ENCODE assay signal across 23 cellular contexts in the genomic region with DNA sequence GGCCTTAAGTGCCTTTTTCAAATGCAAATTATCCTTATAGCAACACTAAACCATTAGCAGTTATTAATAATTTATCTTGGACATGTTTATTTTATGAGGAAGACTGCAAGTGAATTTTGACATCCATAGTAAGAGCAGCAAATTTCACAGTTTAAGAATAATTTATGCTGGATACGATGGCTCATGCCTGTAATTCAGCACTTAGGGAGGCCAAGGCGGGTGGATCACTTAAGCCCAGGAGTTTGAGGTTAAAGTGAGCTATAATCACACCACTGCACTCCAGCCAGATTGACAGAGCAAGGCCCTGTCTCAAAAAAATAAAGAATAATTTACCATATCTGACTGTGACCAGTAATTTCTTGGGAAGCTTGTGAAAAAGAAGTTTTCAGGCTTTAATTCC.
DNase-seq lines count a peak whose midpoint lies in the region; ATAC-seq and TF ChIP-seq lines count a peak whose summit lies in the region.
"Had no signal": no experiment of that assay in that cellular context is flagged by ENCODE, and none has a peak within 500 bp of the region (broad histone marks: within the 10 kb centered on the region; RNA-seq: fewer than 3 reads in every experiment).

No MANE protein-coding gene starts in this region.

- TF ChIP-seq CTCF in brain microvascular endothelial cell (IDR thresholded peaks at IDR 0.05; ENCODE audit: low read depth, low read length, missing control alignments) (no peak), chondrocyte (IDR thresholded peaks at IDR 0.05) (no peak)

- H3K27me3 Mint-ChIP-seq in stimulated activated naive B cell treated with anti-CD40 and anti-IgM and Interleukin-4, amounts not matched to agents 10 μg/mL and 1 μg/mL and 100 μg/mL, for 72 hours: no peaks in the 10 kb centered on the region
- H3K27me3 Mint-ChIP-seq in chondrocyte (ENCODE audit: low read depth): no peaks in the 10 kb centered on the region
- H3K27me3 Mint-ChIP-seq in naive thymus-derived CD4-positive, alpha-beta T cell: peaks cover 0 to 12% (median 0%) of the 10 kb centered on the region in 5 donors
- H3K27me3 Mint-ChIP-seq: natural killer cell treated with Interleukin-12 subunit alpha and Interleukin-12 subunit beta and Interleukin-15 and Interleukin-18, amount 100 ng/mL, for 72 hours; stimulated activated naive CD8-positive, alpha-beta T cell treated with anti-CD3 and anti-CD28 coated beads, Interleukin-15, Interleukin-2, amounts not matched to agents 100 ng/mL and 50 ng/mL, for 24 hours had no signal

- H2AFZ ChIP-seq in ACC112 (ENCODE audit: low read length, unreplicated experiment): peak overlapping the region; percentile 5

- H3K4me1 Mint-ChIP-seq in stimulated activated naive B cell treated with anti-CD40 and anti-IgM and Interleukin-4, amounts not matched to agents 10 μg/mL and 1 μg/mL and 100 μg/mL, for 72 hours: no peaks in the 10 kb centered on the region
- H3K4me1 Mint-ChIP-seq in chondrocyte (ENCODE audit: low read depth): peaks cover 52% of the 10 kb centered on the region
- no peaks in the 10 kb centered on the region for H3K4me1 Mint-ChIP-seq in naive thymus-derived CD4-positive, alpha-beta T cell
- H3K4me1 Mint-ChIP-seq: activated CD4-positive, alpha-beta T cell treated with anti-CD3 and anti-CD28 coated beads for 36 hours; T-helper 17 cell had no signal

- no peaks in the 10 kb centered on the region for H3K79me2 ChIP-seq in ACC112 (ENCODE audit: control insufficient read depth, insufficient read depth, low read length, unreplicated experiment)

- in situ Hi-C loops in brain microvascular endothelial cell (cut with HindIII; ENCODE audit: low pct_ligation_motif_present, low sequenced_read_pairs): no loop called here

- CTCF ChIA-PET in naive thymus-derived CD4-positive, alpha-beta T cell (lab: Charles Lee): no interaction called here

- H3K27ac ChIP-seq in ACC112 (ENCODE audit: low read depth, low read length) (peak overlapping the region; percentile 35; the same call in 1 of the 2 replicates), brain microvascular endothelial cell (peak overlapping the region; percentile 38)
- H3K27ac ChIP-seq in naive thymus-derived CD4-positive, alpha-beta T cell (ENCODE audit: low read depth, low read length): no peak overlapping the region
- H3K27ac ChIP-seq: cardiac muscle cell, HL-60, pancreas, Peyer's patch had no signal

- no peaks in the 10 kb centered on the region for H3K27me3 ChIP-seq in ACC112 (ENCODE audit: insufficient read depth, low read length)
- no peaks in the 10 kb centered on the region for H3K27me3 ChIP-seq in brain microvascular endothelial cell (replicated peaks)
- H3K27me3 ChIP-seq in naive thymus-derived CD4-positive, alpha-beta T cell (ENCODE audit: control insufficient read depth in 2 of 2, insufficient read depth in 2 of 2, low read length in 2 of 2): no peaks in the 10 kb centered on the region
- H3K27me3 ChIP-seq: cardiac muscle cell, pancreas, Peyer's patch had no signal

- no peak overlapping the region for H3K27ac Mint-ChIP-seq in stimulated activated naive B cell treated with anti-CD40 and anti-IgM and Interleukin-4, amounts not matched to agents 10 μg/mL and 1 μg/mL and 100 μg/mL, for 72 hours
- no peak overlapping the region for H3K27ac Mint-ChIP-seq in chondrocyte (ENCODE audit: unreplicated experiment)
- no peak overlapping the region for H3K27ac Mint-ChIP-seq in naive thymus-derived CD4-positive, alpha-beta T cell
- H3K27ac Mint-ChIP-seq: activated CD4-positive, alpha-beta T cell treated with anti-CD3 and anti-CD28 coated beads for 36 hours; natural killer cell treated with Interleukin-12 subunit alpha and Interleukin-12 subunit beta and Interleukin-15 and Interleukin-18, amount 100 ng/mL, for 72 hours; stimulated activated naive CD8-positive, alpha-beta T cell treated with anti-CD3 and anti-CD28 coated beads, Interleukin-15, Interleukin-2, amounts not matched to agents 100 ng/mL and 50 ng/mL, for 24 hours; T-helper 17 cell had no signal

- POLR2A ChIA-PET in naive thymus-derived CD4-positive, alpha-beta T cell (lab: Charles Lee): no interaction called here

- ATAC-seq in stimulated activated naive B cell treated with anti-CD40 and anti-IgM and Interleukin-4, amounts not matched to agents 10 μg/mL and 1 μg/mL and 100 μg/mL, for 72 hours (replicated peaks): no peak
- ATAC-seq in naive thymus-derived CD4-positive, alpha-beta T cell: no peak
- ATAC-seq: activated CD4-positive, alpha-beta T cell treated with anti-CD3 and anti-CD28 coated beads for 36 hours; natural killer cell treated with Interleukin-12 subunit alpha and Interleukin-12 subunit beta and Interleukin-15 and Interleukin-18, amount 100 ng/mL, for 72 hours; right cardiac atrium; T-helper 17 cell had no signal

- H3K4me3 ChIP-seq in ACC112 (ENCODE audit: low read depth, low read length) (no peak overlapping the region), brain microvascular endothelial cell (ENCODE audit: low read depth, low read length) (no peak overlapping the region)
- H3K4me3 ChIP-seq in naive thymus-derived CD4-positive, alpha-beta T cell (ENCODE audit: low read length): no peak overlapping the region
- H3K4me3 ChIP-seq: cardiac muscle cell, HAP-1, pancreas, Peyer's patch had no signal

- no peak overlapping the region for H3K4me3 Mint-ChIP-seq in stimulated activated naive B cell treated with anti-CD40 and anti-IgM and Interleukin-4, amounts not matched to agents 10 μg/mL and 1 μg/mL and 100 μg/mL, for 72 hours
- H3K4me3 Mint-ChIP-seq in chondrocyte (ENCODE audit: unreplicated experiment): no peak overlapping the region
- H3K4me3 Mint-ChIP-seq in naive thymus-derived CD4-positive, alpha-beta T cell: no peak overlapping the region
- H3K4me3 Mint-ChIP-seq: activated CD4-positive, alpha-beta T cell treated with anti-CD3 and anti-CD28 coated beads for 36 hours; natural killer cell treated with Interleukin-12 subunit alpha and Interleukin-12 subunit beta and Interleukin-15 and Interleukin-18, amount 100 ng/mL, for 72 hours; stimulated activated naive CD8-positive, alpha-beta T cell treated with anti-CD3 and anti-CD28 coated beads, Interleukin-15, Interleukin-2, amounts not matched to agents 100 ng/mL and 50 ng/mL, for 24 hours; T-helper 17 cell had no signal

- H3K4me1 ChIP-seq in ACC112 (ENCODE audit: control insufficient read depth, insufficient read depth, low read length, unreplicated experiment): peaks cover 38% of the 10 kb centered on the region
- no peaks in the 10 kb centered on the region for H3K4me1 ChIP-seq in naive thymus-derived CD4-positive, alpha-beta T cell (ENCODE audit: control insufficient read depth in 2 of 2, insufficient read depth in 2 of 2, low read length in 2 of 2)
- H3K4me1 ChIP-seq: Caco-2, HAP-1, pancreas, Peyer's patch had no signal

- no peaks in the 10 kb centered on the region for H3K9me3 ChIP-seq in naive thymus-derived CD4-positive, alpha-beta T cell (ENCODE audit: control insufficient read depth in 2 of 3, low read length in 3 of 3)
- H3K9me3 ChIP-seq: Caco-2, HAP-1, pancreas, Peyer's patch had no signal

- H3K9me3 Mint-ChIP-seq in stimulated activated naive B cell treated with anti-CD40 and anti-IgM and Interleukin-4, amounts not matched to agents 10 μg/mL and 1 μg/mL and 100 μg/mL, for 72 hours: no peaks in the 10 kb centered on the region
- H3K9me3 Mint-ChIP-seq in chondrocyte (ENCODE audit: low read depth): no peaks in the 10 kb centered on the region
- H3K9me3 Mint-ChIP-seq in naive thymus-derived CD4-positive, alpha-beta T cell: no peaks in the 10 kb centered on the region
- H3K9me3 Mint-ChIP-seq: stimulated activated naive CD8-positive, alpha-beta T cell treated with anti-CD3 and anti-CD28 coated beads, Interleukin-15, Interleukin-2, amounts not matched to agents 100 ng/mL and 50 ng/mL, for 24 hours had no signal

- intact Hi-C loops in naive thymus-derived CD4-positive, alpha-beta T cell (cut with micrococcal nuclease): no loop called here

- H3K36me3 Mint-ChIP-seq in stimulated activated naive B cell treated with anti-CD40 and anti-IgM and Interleukin-4, amounts not matched to agents 10 μg/mL and 1 μg/mL and 100 μg/mL, for 72 hours: no peaks in the 10 kb centered on the region
- H3K36me3 Mint-ChIP-seq in chondrocyte (ENCODE audit: low read depth): no peaks in the 10 kb centered on the region
- H3K36me3 Mint-ChIP-seq in naive thymus-derived CD4-positive, alpha-beta T cell: no peaks in the 10 kb centered on the region
- H3K36me3 Mint-ChIP-seq: natural killer cell treated with Interleukin-12 subunit alpha and Interleukin-12 subunit beta and Interleukin-15 and Interleukin-18, amount 100 ng/mL, for 72 hours had no signal

- DNase-seq in M059J (ENCODE audit: low read depth) (peak; percentile 49), brain microvascular endothelial cell (no peak), myocyte (ENCODE audit: low read depth) (peak; percentile 66), chondrocyte (ENCODE audit: low spot score) (no peak), dedifferentiated amniotic fluid mesenchymal stem cell (ENCODE audit: extremely low spot score) (no peak)
- DNase-seq in stimulated activated naive B cell treated with anti-CD40 and anti-IgM and Interleukin-4, amounts not matched to agents 10 μg/mL and 1 μg/mL and 100 μg/mL, for 72 hours: no peak
- no peak for DNase-seq in naive thymus-derived CD4-positive, alpha-beta T cell
- DNase-seq: activated CD4-positive, alpha-beta T cell treated with anti-CD3 and anti-CD28 coated beads for 36 hours; activated gamma-delta T cell treated with Interleukin-2 at 50 U/mL for 16 hours; Caco-2; cortex of kidney; NCI-H1105; NCI-H2107; pancreas; Peyer's patch; right cardiac atrium; T-helper 17 cell had no signal

- H3K36me3 ChIP-seq in ACC112 (ENCODE audit: insufficient read depth, low read length) (no peaks in the 10 kb centered on the region), brain microvascular endothelial cell (replicated peaks) (no peaks in the 10 kb centered on the region)
- no peaks in the 10 kb centered on the region for H3K36me3 ChIP-seq in naive thymus-derived CD4-positive, alpha-beta T cell (ENCODE audit: control insufficient read depth in 2 of 3, insufficient read depth in 3 of 3, low read length in 3 of 3)
- H3K36me3 ChIP-seq: cardiac muscle cell, HAP-1, pancreas, Peyer's patch had no signal

Comparison
In these comparisons a context has a peak if more than half of its experiments do, and no peak if none do; other contexts are left out.
1. DNase-seq: peak in M059J (single experiment) and myocyte (single experiment); none in brain microvascular endothelial cell (single experiment), stimulated activated naive B cell treated with anti-CD40 and anti-IgM and Interleukin-4, amounts not matched to agents 10 μg/mL and 1 μg/mL and 100 μg/mL, for 72 hours (single experiment), chondrocyte (single experiment), naive thymus-derived CD4-positive, alpha-beta T cell (0 of 9) and dedifferentiated amniotic fluid mesenchymal stem cell (single experiment).